1 cellular context compared by ENCODE assay signal in the genomic region with DNA sequence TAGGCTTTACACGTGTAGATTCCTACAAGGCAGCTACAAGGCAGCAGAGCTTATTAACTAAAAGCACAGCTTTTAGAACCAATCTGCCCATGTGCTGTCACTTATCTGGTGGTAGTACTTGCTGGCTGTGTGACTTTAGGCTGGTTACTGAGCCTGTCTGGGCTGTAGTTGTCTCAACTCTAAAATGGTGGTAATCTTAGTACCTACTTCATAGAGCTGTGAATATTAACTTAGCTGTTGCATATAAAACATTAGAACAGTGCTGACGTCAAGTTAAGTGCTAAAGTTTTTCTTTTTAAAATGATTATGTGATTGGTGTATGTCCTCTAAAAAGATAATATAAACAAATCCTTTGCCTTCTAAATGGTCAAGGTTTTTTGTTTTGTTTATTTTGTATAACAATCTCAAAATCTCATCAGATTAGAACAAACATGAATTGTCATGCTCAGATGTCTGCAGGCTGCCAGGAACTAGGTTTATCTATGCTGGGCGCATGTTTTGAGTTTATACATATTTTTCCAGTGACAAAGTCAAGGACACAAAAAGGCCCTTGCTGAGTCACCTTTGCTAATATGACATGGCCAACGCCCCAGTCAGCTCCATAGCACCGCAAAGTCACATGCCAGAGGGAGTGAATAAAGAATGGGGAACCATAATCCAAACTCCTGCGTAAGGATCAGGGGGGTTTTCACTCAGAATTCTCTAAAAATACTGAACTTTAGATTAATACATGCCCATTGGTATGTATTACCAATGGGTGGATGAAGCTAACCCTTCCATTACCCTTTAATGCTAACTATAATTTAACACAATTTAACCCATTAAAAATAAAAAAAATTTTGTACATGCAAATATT.
TF ChIP-seq lines count a peak whose summit lies in the region.

No MANE protein-coding gene starts in this region.

TF ChIP-seq in HepG2, 621 proteins besides CTCF, POLR2A, EP300 and RAD21 (continued from another document):
- TF ChIP-seq, protein P1, sequence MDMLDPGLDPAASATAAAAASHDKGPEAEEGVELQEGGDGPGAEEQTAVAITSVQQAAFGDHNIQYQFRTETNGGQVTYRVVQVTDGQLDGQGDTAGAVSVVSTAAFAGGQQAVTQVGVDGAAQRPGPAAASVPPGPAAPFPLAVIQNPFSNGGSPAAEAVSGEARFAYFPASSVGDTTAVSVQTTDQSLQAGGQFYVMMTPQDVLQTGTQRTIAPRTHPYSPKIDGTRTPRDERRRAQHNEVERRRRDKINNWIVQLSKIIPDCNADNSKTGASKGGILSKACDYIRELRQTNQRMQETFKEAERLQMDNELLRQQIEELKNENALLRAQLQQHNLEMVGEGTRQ (IDR thresholded peaks at IDR 0.05; ENCODE audit: low read depth, low read length): no peak
- TF ChIP-seq, protein P1 (CRISPR knock-in tag; IDR thresholded peaks at IDR 0.05; ENCODE audit: borderline replicate concordance): no peak
- TF ChIP-seq, protein P2, sequence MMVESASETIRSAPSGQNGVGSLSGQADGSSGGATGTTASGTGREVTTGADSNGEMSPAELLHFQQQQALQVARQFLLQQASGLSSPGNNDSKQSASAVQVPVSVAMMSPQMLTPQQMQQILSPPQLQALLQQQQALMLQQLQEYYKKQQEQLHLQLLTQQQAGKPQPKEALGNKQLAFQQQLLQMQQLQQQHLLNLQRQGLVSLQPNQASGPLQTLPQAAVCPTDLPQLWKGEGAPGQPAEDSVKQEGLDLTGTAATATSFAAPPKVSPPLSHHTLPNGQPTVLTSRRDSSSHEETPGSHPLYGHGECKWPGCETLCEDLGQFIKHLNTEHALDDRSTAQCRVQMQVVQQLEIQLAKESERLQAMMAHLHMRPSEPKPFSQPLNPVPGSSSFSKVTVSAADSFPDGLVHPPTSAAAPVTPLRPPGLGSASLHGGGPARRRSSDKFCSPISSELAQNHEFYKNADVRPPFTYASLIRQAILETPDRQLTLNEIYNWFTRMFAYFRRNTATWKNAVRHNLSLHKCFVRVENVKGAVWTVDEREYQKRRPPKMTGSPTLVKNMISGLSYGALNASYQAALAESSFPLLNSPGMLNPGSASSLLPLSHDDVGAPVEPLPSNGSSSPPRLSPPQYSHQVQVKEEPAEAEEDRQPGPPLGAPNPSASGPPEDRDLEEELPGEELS (CRISPR knock-in tag; IDR thresholded peaks at IDR 0.05): 0 out of 2 replicates have a peak, but pooled peaks have one; percentile 22
- TF ChIP-seq ZNF253 (CRISPR knock-in tag; IDR thresholded peaks at IDR 0.05; ENCODE audit: borderline replicate concordance) (no peak), SRSF9 (IDR thresholded peaks at IDR 0.05; ENCODE audit: borderline replicate concordance, insufficient read depth, low read depth, low read length, poor library complexity, severe bottlenecking) (no peak), ZBTB21 (CRISPR knock-in tag; IDR thresholded peaks at IDR 0.05) (no peak), SMAD3 (CRISPR knock-in tag; IDR thresholded peaks at IDR 0.05) (no peak), PPARG (CRISPR knock-in tag; conservative IDR thresholded peaks at IDR 0.05) (0 out of 2 replicates have a peak, but pooled peaks have one; percentile 37), ZNF556 (CRISPR knock-in tag; IDR thresholded peaks at IDR 0.05; ENCODE audit: borderline replicate concordance) (no peak), ZNF432 (CRISPR knock-in tag; IDR thresholded peaks at IDR 0.05; ENCODE audit: borderline replicate concordance) (no peak), HNRNPL (IDR thresholded peaks at IDR 0.05; ENCODE audit: low read depth, low read length) (no peak), ZNF614 (CRISPR knock-in tag; IDR thresholded peaks at IDR 0.05; ENCODE audit: borderline replicate concordance) (no peak), ZNF496 (CRISPR knock-in tag; IDR thresholded peaks at IDR 0.05; ENCODE audit: insufficient replicate concordance) (no peak), ZBTB7B (CRISPR knock-in tag; IDR thresholded peaks at IDR 0.05) (no peak), SOX6 (IDR thresholded peaks at IDR 0.05) (no peak), SOX6 (CRISPR knock-in tag; IDR thresholded peaks at IDR 0.05) (peak; percentile 80), ZFAT (CRISPR knock-in tag; conservative IDR thresholded peaks at IDR 0.05) (no peak), FOXO1 (CRISPR knock-in tag; IDR thresholded peaks at IDR 0.05) (peak; percentile 35; the same call in 1 of the 2 replicates), SNRNP70 (IDR thresholded peaks at IDR 0.05; ENCODE audit: low read depth, low read length) (no peak), ZNF501 (CRISPR knock-in tag; IDR thresholded peaks at IDR 0.05) (no peak), HOXA3 (CRISPR knock-in tag; IDR thresholded peaks at IDR 0.05) (peak; percentile 32; the same call in 1 of the 2 replicates), HDAC2 (CRISPR knock-in tag; IDR thresholded peaks at IDR 0.05) (peak; percentile 47; the same call in 1 of the 2 replicates), GABPB1 (CRISPR knock-in tag; IDR thresholded peaks at IDR 0.05) (no peak), JUN (CRISPR knock-in tag; IDR thresholded peaks at IDR 0.05) (peak; percentile 74), ZMYM4 (CRISPR knock-in tag; IDR thresholded peaks at IDR 0.05) (0 out of 2 replicates have a peak, but pooled peaks have one; percentile 32), ZC3H13 (CRISPR knock-in tag; IDR thresholded peaks at IDR 0.05) (no peak), TBL1XR1 (IDR thresholded peaks at IDR 0.05; ENCODE audit: borderline replicate concordance, low read length, partially characterized antibody) (no peak), TCF7L2 (IDR thresholded peaks at IDR 0.05; ENCODE audit: low read depth, low read length) (no peak), MBD4 (IDR thresholded peaks at IDR 0.05; ENCODE audit: borderline replicate concordance, low read length) (no peak), NR2F6 (IDR thresholded peaks at IDR 0.05) (no peak), NR2F6 (CRISPR knock-in tag; IDR thresholded peaks at IDR 0.05) (peak; percentile 69)
- TF ChIP-seq, protein P3, sequence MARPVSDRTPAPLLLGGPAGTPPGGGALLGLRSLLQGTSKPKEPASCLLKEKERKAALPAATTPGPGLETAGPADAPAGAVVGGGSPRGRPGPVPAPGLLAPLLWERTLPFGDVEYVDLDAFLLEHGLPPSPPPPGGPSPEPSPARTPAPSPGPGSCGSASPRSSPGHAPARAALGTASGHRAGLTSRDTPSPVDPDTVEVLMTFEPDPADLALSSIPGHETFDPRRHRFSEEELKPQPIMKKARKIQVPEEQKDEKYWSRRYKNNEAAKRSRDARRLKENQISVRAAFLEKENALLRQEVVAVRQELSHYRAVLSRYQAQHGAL (CRISPR knock-in tag; IDR thresholded peaks at IDR 0.05; ENCODE audit: not compliant biosample characterization): no peak
- TF ChIP-seq, protein P4, sequence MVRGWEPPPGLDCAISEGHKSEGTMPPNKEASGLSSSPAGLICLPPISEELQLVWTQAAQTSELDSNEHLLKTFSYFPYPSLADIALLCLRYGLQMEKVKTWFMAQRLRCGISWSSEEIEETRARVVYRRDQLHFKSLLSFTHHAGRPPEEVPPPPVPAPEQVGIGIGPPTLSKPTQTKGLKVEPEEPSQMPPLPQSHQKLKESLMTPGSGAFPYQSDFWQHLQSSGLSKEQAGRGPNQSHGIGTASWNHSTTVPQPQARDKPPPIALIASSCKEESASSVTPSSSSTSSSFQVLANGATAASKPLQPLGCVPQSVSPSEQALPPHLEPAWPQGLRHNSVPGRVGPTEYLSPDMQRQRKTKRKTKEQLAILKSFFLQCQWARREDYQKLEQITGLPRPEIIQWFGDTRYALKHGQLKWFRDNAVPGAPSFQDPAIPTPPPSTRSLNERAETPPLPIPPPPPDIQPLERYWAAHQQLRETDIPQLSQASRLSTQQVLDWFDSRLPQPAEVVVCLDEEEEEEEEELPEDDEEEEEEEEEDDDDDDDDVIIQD (CRISPR knock-in tag; IDR thresholded peaks at IDR 0.05; ENCODE audit: low read depth): peak; percentile 58; the same call in 1 of the 2 replicates
- TF ChIP-seq, protein P5, sequence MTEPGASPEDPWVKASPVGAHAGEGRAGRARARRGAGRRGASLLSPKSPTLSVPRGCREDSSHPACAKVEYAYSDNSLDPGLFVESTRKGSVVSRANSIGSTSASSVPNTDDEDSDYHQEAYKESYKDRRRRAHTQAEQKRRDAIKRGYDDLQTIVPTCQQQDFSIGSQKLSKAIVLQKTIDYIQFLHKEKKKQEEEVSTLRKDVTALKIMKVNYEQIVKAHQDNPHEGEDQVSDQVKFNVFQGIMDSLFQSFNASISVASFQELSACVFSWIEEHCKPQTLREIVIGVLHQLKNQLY (CRISPR knock-in tag; IDR thresholded peaks at IDR 0.05): peak; percentile 46; the same call in 1 of the 2 replicates
- TF ChIP-seq, protein P6, sequence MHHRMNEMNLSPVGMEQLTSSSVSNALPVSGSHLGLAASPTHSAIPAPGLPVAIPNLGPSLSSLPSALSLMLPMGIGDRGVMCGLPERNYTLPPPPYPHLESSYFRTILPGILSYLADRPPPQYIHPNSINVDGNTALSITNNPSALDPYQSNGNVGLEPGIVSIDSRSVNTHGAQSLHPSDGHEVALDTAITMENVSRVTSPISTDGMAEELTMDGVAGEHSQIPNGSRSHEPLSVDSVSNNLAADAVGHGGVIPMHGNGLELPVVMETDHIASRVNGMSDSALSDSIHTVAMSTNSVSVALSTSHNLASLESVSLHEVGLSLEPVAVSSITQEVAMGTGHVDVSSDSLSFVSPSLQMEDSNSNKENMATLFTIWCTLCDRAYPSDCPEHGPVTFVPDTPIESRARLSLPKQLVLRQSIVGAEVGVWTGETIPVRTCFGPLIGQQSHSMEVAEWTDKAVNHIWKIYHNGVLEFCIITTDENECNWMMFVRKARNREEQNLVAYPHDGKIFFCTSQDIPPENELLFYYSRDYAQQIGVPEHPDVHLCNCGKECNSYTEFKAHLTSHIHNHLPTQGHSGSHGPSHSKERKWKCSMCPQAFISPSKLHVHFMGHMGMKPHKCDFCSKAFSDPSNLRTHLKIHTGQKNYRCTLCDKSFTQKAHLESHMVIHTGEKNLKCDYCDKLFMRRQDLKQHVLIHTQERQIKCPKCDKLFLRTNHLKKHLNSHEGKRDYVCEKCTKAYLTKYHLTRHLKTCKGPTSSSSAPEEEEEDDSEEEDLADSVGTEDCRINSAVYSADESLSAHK (CRISPR knock-in tag; IDR thresholded peaks at IDR 0.05; ENCODE audit: borderline replicate concordance): no peak
- TF ChIP-seq, protein P7, sequence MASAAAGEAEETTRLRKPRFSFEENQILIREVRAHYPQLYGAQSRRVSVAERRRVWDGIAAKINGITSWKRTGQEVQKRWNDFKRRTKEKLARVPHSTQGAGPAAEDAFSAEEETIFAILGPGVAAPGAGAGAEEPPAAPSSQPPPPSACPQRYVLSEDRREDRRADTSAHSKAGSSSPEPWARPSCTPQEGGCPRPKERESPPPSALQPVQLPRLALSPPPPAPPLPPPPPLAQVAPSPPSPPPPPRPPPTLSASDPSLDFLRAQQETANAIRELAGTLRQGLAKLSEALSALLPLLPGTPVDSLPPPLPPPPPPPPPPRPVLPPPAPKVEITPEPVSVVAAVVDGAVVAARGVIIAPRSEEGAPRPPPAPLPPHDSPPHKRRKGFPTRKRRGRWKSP (CRISPR knock-in tag; IDR thresholded peaks at IDR 0.05): no peak
- TF ChIP-seq, protein P8, sequence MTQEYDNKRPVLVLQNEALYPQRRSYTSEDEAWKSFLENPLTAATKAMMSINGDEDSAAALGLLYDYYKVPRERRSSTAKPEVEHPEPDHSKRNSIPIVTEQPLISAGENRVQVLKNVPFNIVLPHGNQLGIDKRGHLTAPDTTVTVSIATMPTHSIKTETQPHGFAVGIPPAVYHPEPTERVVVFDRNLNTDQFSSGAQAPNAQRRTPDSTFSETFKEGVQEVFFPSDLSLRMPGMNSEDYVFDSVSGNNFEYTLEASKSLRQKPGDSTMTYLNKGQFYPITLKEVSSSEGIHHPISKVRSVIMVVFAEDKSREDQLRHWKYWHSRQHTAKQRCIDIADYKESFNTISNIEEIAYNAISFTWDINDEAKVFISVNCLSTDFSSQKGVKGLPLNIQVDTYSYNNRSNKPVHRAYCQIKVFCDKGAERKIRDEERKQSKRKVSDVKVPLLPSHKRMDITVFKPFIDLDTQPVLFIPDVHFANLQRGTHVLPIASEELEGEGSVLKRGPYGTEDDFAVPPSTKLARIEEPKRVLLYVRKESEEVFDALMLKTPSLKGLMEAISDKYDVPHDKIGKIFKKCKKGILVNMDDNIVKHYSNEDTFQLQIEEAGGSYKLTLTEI (CRISPR knock-in tag; conservative IDR thresholded peaks at IDR 0.05): no peak
- TF ChIP-seq, protein P9, sequence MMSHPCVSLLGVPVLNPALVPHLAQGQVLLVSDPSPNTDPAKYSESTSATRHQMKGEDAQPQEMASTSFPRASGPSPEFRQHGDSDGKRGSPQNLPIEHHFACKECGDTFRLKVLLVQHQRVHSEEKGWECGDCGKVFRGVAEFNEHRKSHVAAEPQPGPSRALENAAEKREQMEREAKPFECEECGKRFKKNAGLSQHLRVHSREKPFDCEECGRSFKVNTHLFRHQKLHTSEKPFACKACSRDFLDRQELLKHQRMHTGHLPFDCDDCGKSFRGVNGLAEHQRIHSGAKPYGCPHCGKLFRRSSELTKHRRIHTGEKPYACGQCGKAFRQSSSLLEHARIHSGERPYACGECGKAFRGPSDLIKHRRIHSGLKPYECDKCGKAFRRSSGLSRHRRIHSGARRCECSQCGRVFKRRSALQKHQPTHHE (CRISPR knock-in tag; IDR thresholded peaks at IDR 0.05; ENCODE audit: borderline replicate concordance): no peak
